ENCODE assay signal across 8 cellular contexts in the genomic region with DNA sequence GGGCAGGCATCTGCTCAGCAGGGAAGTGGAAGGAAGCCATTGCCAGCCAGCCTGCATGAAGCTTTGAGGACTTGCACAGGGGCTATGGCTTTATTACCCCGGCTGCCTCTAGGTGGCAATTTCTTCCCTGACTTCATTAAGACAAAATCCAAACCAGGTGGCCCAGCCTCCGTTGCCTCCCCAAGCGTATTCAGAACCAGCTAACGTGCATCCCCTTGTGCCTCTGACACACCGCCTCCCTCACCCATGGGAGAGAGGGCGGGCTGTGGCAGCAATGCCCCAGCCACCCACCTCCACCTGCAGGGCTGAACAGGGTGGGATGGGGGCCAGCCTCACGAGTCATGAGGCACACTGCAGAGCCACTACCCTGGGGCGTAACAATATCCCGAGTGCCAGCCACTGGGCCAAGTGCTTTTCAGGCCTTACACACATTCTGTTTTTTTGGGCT. TPM values are rescaled to one million over a fixed set of nuclear protein-coding genes. Genes with fewer than 3 reads are reported as not detected.
DNase-seq lines count a peak whose midpoint lies in the region; ATAC-seq lines count a peak whose summit lies in the region.

No MANE protein-coding gene starts in this region.

- DNase-seq in COLO668 (lab: John Stamatoyannopoulos, UW; ENCODE audit: unreplicated experiment) (peak; percentile 68), NCI-H2227 (lab: John Stamatoyannopoulos, UW; ENCODE audit: unreplicated experiment) (peak; percentile 26), glomerular visceral epithelial cell (ENCODE audit: extremely low spot score) (peak; percentile 80), cortex of kidney (lab: John Stamatoyannopoulos, UW) (no peak)
- DNase-seq in activated CD4-positive, alpha-beta T cell treated with anti-CD3 and anti-CD28 coated beads, Interleukin-2, amount 10 ng/mL, durations not matched to agents 7 days and 5 days, result peak; percentile 52
- peak; percentile 21 for DNase-seq in stimulated activated CD8-positive, alpha-beta memory T cell treated with anti-CD3 and anti-CD28 coated beads, Interleukin-4, amount 100 ng/mL, for 24 hours (ENCODE audit: low read depth)

- H3K27me3 Mint-ChIP-seq in activated CD4-positive, alpha-beta T cell treated with anti-CD3 and anti-CD28 coated beads, Interleukin-2, amount 10 ng/mL, durations not matched to agents 7 days and 5 days, result peaks cover 13% of the 10 kb centered on the region

- CTCF ChIA-PET in activated CD4-positive, alpha-beta T cell treated with anti-CD3 and anti-CD28 coated beads, Interleukin-2, amount 10 ng/mL, durations not matched to agents 7 days and 5 days (lab: Charles Lee), result interaction anchor here (1.0 to 2.3 kb wide), 4 partner anchors 15 to 223 kb away, joined by 3 to 6 read pairs (median 3); a partner anchor contains a TSS

- H3K36me3 Mint-ChIP-seq in activated CD4-positive, alpha-beta T cell treated with anti-CD3 and anti-CD28 coated beads, Interleukin-2, amount 10 ng/mL, durations not matched to agents 7 days and 5 days (ENCODE audit: low read depth), result no peaks in the 10 kb centered on the region

- peaks cover 16% of the 10 kb centered on the region for H3K4me1 Mint-ChIP-seq in activated CD4-positive, alpha-beta T cell treated with anti-CD3 and anti-CD28 coated beads, Interleukin-2, amount 10 ng/mL, durations not matched to agents 7 days and 5 days

- H3K4me3 Mint-ChIP-seq in activated CD4-positive, alpha-beta T cell treated with anti-CD3 and anti-CD28 coated beads, Interleukin-2, amount 10 ng/mL, durations not matched to agents 7 days and 5 days, result no peak overlapping the region

- no peaks in the 10 kb centered on the region for H3K9me3 Mint-ChIP-seq in activated CD4-positive, alpha-beta T cell treated with anti-CD3 and anti-CD28 coated beads, Interleukin-2, amount 10 ng/mL, durations not matched to agents 7 days and 5 days

- ATAC-seq in GM19372 (IDR thresholded peaks at IDR 0.05; ENCODE audit: low read depth, unreplicated experiment) (peak; percentile 68), HG03108 (IDR thresholded peaks at IDR 0.05; ENCODE audit: unreplicated experiment) (no peak)

- no peak overlapping the region for H3K27ac Mint-ChIP-seq in activated CD4-positive, alpha-beta T cell treated with anti-CD3 and anti-CD28 coated beads, Interleukin-2, amount 10 ng/mL, durations not matched to agents 7 days and 5 days

- POLR2A ChIA-PET in activated CD4-positive, alpha-beta T cell treated with anti-CD3 and anti-CD28 coated beads, Interleukin-2, amount 10 ng/mL, durations not matched to agents 7 days and 5 days (lab: Charles Lee), result no interaction called here

RNA-seq across cellular contexts. Expression of a gene that starts 6.8 kb away (rescaled TPM):
- total RNA-seq in activated CD4-positive, alpha-beta T cell treated with anti-CD3 and anti-CD28 coated beads, Interleukin-2, amount 10 ng/mL, durations not matched to agents 7 days and 5 days, result not detected

RNA-seq across cellular contexts. Expression of a gene that starts 59.9 kb away (rescaled TPM):
- 10 to 100 TPM; 23.1 to 31.7 TPM for total RNA-seq in activated CD4-positive, alpha-beta T cell treated with anti-CD3 and anti-CD28 coated beads, Interleukin-2, amount 10 ng/mL, durations not matched to agents 7 days and 5 days
